ENCODE assay signal across 1 cellular context in the genomic region with DNA sequence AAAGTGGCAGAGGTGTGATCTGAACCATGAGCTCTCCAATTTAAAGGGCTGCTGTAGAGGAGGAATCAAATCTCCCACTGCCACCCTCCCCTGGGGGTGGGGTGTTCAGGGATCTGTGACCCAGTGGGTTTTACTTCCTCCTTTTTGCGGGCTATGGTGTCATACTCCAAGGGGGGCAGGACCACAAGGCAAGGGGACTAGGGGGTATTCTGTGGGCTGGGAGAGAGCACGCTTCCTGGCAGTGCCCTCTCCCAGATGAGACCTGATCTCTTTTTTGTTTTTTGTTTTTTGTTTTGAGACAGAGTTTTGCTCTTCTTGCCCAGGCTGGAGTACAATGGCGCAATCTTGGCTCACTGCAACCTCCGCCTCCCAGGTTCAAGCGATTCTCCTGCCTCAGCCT.
TF ChIP-seq lines count a peak whose summit lies in the region.

No MANE protein-coding gene starts in this region.

TF ChIP-seq in SK-N-SH treated with all-trans-retinoic acid at 6 μM for 48 hours, 23 proteins besides CTCF, POLR2A, EP300 and RAD21 (continued from another document):
- TF ChIP-seq, protein P1, sequence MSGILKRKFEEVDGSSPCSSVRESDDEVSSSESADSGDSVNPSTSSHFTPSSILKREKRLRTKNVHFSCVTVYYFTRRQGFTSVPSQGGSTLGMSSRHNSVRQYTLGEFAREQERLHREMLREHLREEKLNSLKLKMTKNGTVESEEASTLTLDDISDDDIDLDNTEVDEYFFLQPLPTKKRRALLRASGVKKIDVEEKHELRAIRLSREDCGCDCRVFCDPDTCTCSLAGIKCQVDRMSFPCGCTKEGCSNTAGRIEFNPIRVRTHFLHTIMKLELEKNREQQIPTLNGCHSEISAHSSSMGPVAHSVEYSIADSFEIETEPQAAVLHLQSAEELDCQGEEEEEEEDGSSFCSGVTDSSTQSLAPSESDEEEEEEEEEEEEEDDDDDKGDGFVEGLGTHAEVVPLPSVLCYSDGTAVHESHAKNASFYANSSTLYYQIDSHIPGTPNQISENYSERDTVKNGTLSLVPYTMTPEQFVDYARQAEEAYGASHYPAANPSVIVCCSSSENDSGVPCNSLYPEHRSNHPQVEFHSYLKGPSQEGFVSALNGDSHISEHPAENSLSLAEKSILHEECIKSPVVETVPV (CRISPR knock-in tag; IDR thresholded peaks at IDR 0.05), result no peak
